19 cellular contexts compared by ENCODE assay signal in genomic region chr18:32773187-32773712, GRCh38. TPM values are rescaled to one million over a fixed set of nuclear protein-coding genes. Genes with fewer than 3 reads are reported as not detected.
DNase-seq lines count a peak whose midpoint lies in the region; TF ChIP-seq lines count a peak whose summit lies in the region.
"Had no signal": no experiment of that assay in that cellular context is flagged by ENCODE, and none has a peak within 500 bp of the region (broad histone marks: within the 10 kb centered on the region; RNA-seq: fewer than 3 reads in every experiment).

No MANE protein-coding gene starts in this region.

- H3F3A ChIP-seq in OCI-LY1 (ENCODE audit: insufficient read depth, low read length), result no peaks in the 10 kb centered on the region

- H3K9me3 ChIP-seq in cardiac muscle cell (ENCODE audit: low read depth) (no peaks in the 10 kb centered on the region), right atrium auricular region (no peaks in the 10 kb centered on the region), OCI-LY1 (ENCODE audit: low read length) (no peaks in the 10 kb centered on the region), iPS-20b (ENCODE audit: insufficient read depth, low read depth, low read length) (no peaks in the 10 kb centered on the region)
- H3K9me3 ChIP-seq: A549, left ventricle myocardium inferior, uterus had no signal

- peak overlapping the region; percentile 76 for H3K4me3 Mint-ChIP-seq in type B pancreatic cell
- H3K4me3 Mint-ChIP-seq: activated T-helper 1 cell treated with anti-CD3 and anti-CD28 coated beads, Interleukin-12 subunit alpha, Interleukin-12 subunit beta, Interleukin-2, Interleukin-4 antibody, amounts not matched to agents 30 ng/mL and 10 ng/mL and 1 ng/mL, durations not matched to agents 14 hours and 24 hours and 36 hours; CD8-positive, alpha-beta T cell had no signal

- in situ Hi-C loops in GM13976 (cut with MboI; ENCODE audit: low sequenced_read_pairs, unreplicated experiment), result no loop called here

- peaks cover 11% of the 10 kb centered on the region for H3K4me1 Mint-ChIP-seq in type B pancreatic cell (ENCODE audit: unreplicated experiment)

- peaks cover 9% of the 10 kb centered on the region; the same call in 1 of the 2 replicates for H3K79me2 ChIP-seq in OCI-LY1 (ENCODE audit: insufficient read depth, low read length)

- H3K4me1 ChIP-seq in cardiac muscle cell (ENCODE audit: low read depth) (peaks cover 21% of the 10 kb centered on the region), right atrium auricular region (peaks cover 0 to 25% of the 10 kb centered on the region in 2 donors), OCI-LY1 (ENCODE audit: insufficient read depth, low read length, severe bottlenecking) (peaks cover 34% of the 10 kb centered on the region), iPS-20b (ENCODE audit: insufficient read depth, low read length) (peaks cover 30% of the 10 kb centered on the region)
- H3K4me1 ChIP-seq: A549 had no signal

- H3K9me3 Mint-ChIP-seq in type B pancreatic cell, result no peaks in the 10 kb centered on the region
- H3K9me3 Mint-ChIP-seq: activated T-helper 1 cell treated with anti-CD3 and anti-CD28 coated beads, Interleukin-12 subunit alpha, Interleukin-12 subunit beta, Interleukin-2, Interleukin-4 antibody, amounts not matched to agents 30 ng/mL and 10 ng/mL and 1 ng/mL, durations not matched to agents 14 hours and 24 hours and 36 hours; CD8-positive, alpha-beta T cell had no signal

- H3K9ac ChIP-seq in OCI-LY1 (ENCODE audit: low read length) (peak overlapping the region; percentile 90), iPS-20b (ENCODE audit: low read depth, low read length) (no peak overlapping the region)

- H3K27ac ChIP-seq in cardiac muscle cell (peak overlapping the region; percentile 27), right atrium auricular region (no peak overlapping the region), OCI-LY1 (ENCODE audit: low read depth, low read length, poor library complexity, severe bottlenecking) (peak overlapping the region; percentile 94), iPS-20b (ENCODE audit: low read length) (no peak overlapping the region)
- H3K27ac ChIP-seq: A549, left ventricle myocardium inferior, uterus had no signal

- H3K36me3 ChIP-seq in cardiac muscle cell (no peaks in the 10 kb centered on the region), right atrium auricular region (no peaks in the 10 kb centered on the region), OCI-LY1 (ENCODE audit: insufficient read depth, low read length) (no peaks in the 10 kb centered on the region), iPS-20b (ENCODE audit: insufficient read depth, low read depth, low read length) (no peaks in the 10 kb centered on the region)
- H3K36me3 ChIP-seq: left ventricle myocardium inferior, uterus had no signal

- H3K27ac Mint-ChIP-seq in type B pancreatic cell, result no peak overlapping the region
- H3K27ac Mint-ChIP-seq: activated T-helper 1 cell treated with anti-CD3 and anti-CD28 coated beads, Interleukin-12 subunit alpha, Interleukin-12 subunit beta, Interleukin-2, Interleukin-4 antibody, amounts not matched to agents 30 ng/mL and 10 ng/mL and 1 ng/mL, durations not matched to agents 14 hours and 24 hours and 36 hours; CD8-positive, alpha-beta T cell had no signal

- H3K27me3 ChIP-seq in cardiac muscle cell, result no peaks in the 10 kb centered on the region
- peaks cover 14 to 20% of the 10 kb centered on the region in 2 donors for H3K27me3 ChIP-seq in right atrium auricular region
- H3K27me3 ChIP-seq in OCI-LY1 (ENCODE audit: insufficient read depth, low read length), result no peaks in the 10 kb centered on the region
- peaks cover 62% of the 10 kb centered on the region for H3K27me3 ChIP-seq in iPS-20b (ENCODE audit: insufficient read depth, low read length)
- H3K27me3 ChIP-seq: uterus had no signal

- H3K36me3 Mint-ChIP-seq in type B pancreatic cell, result no peaks in the 10 kb centered on the region
- H3K36me3 Mint-ChIP-seq: CD8-positive, alpha-beta T cell had no signal

- no peak for DNase-seq in cardiac muscle cell (ENCODE audit: low read depth in 1 of 2, low spot score in 1 of 2)
- DNase-seq in right atrium auricular region (ENCODE audit: low spot score), result no peak
- no peak for DNase-seq in type B pancreatic cell (ENCODE audit: extremely low spot score, unreplicated experiment)
- DNase-seq in SIG-M5 (lab: John Stamatoyannopoulos, UW), result no peak
- no peak for DNase-seq in stimulated activated CD4-positive, alpha-beta T cell treated with anti-CD3 and anti-CD28 coated beads, Interleukin-2, amount 100 ng/mL, for 48 hours
- no peak for DNase-seq in GM13976 (ENCODE audit: low spot score)
- DNase-seq: CD8-positive, alpha-beta T cell; DND-41; left ventricle myocardium inferior; NCI-H1930; NCI-H524; uterus had no signal

- H3K4me2 ChIP-seq in OCI-LY1 (ENCODE audit: low read length), result peak overlapping the region; percentile 92
- H3K4me2 ChIP-seq: A549 had no signal

- H3K27me3 Mint-ChIP-seq in type B pancreatic cell, result peaks cover 63% of the 10 kb centered on the region

- TF ChIP-seq CTCF in cardiac muscle cell (IDR thresholded peaks at IDR 0.05; ENCODE audit: low read depth, low read length) (no peak), right atrium auricular region (IDR thresholded peaks at IDR 0.05) (no peak), OCI-LY1 (IDR thresholded peaks at IDR 0.05; ENCODE audit: low read length) (no peak), type B pancreatic cell (conservative IDR thresholded peaks at IDR 0.05) (no peak), GM13976 (IDR thresholded peaks at IDR 0.05; ENCODE audit: borderline replicate concordance, control extremely low read depth, extremely low read depth, insufficient read depth, missing control alignments) (no peak)

- H3K4me3 ChIP-seq in cardiac muscle cell, result peak overlapping the region; percentile 85
- no peak overlapping the region for H3K4me3 ChIP-seq in right atrium auricular region
- H3K4me3 ChIP-seq in OCI-LY1 (ENCODE audit: low read depth, low read length, poor library complexity, severe bottlenecking), result peak overlapping the region; percentile 75
- peak overlapping the region; percentile 90; the same call in 1 of the 2 replicates for H3K4me3 ChIP-seq in iPS-20b (ENCODE audit: low read length)
- H3K4me3 ChIP-seq: A549, left ventricle myocardium inferior, uterus had no signal

- H4K20me1 ChIP-seq in OCI-LY1 (ENCODE audit: insufficient read depth, low read length), result no peaks in the 10 kb centered on the region

- no peaks in the 10 kb centered on the region for H3K9me2 ChIP-seq in OCI-LY1 (ENCODE audit: low read depth, low read length)

- H2AFZ ChIP-seq in OCI-LY1 (ENCODE audit: low read length), result no peak overlapping the region

RNA-seq across cellular contexts. Expression of gene KLHL14, which starts 0.4 kb away (rescaled TPM):
- 69.8 and 88.0 TPM in 2 replicates for total RNA-seq in cardiac muscle cell
- 45.8 and 54.8 TPM in 2 replicates for polyA plus RNA-seq in cardiac muscle cell
- not detected for total RNA-seq in right atrium auricular region
- 0.81 and 6.1 TPM in 2 replicates for total RNA-seq in type B pancreatic cell (ENCODE audit: low replicate concordance)
- total RNA-seq: activated T-helper 1 cell treated with anti-CD3 and anti-CD28 coated beads, Interleukin-12 subunit alpha, Interleukin-12 subunit beta, Interleukin-2, Interleukin-4 antibody, amounts not matched to agents 30 ng/mL and 10 ng/mL and 1 ng/mL, durations not matched to agents 14 hours and 24 hours and 36 hours; HT-29; left ventricle myocardium inferior; MCF 10A; pulmonary artery endothelial cell had no signal
- polyA plus RNA-seq: A549 had no signal

Comparison
In these comparisons a context has a peak if more than half of its experiments do, and no peak if none do; other contexts are left out.
1. H3K27ac ChIP-seq: peak in cardiac muscle cell (single experiment) and OCI-LY1 (single experiment); none in right atrium auricular region (0 of 2) and iPS-20b (single experiment).
2. H3K4me3 ChIP-seq: peak in cardiac muscle cell (single experiment), OCI-LY1 (single experiment) and iPS-20b (single experiment); none in right atrium auricular region (0 of 2).